Comparison of ENCODE assay signal across 25 cellular contexts in the genomic region with DNA sequence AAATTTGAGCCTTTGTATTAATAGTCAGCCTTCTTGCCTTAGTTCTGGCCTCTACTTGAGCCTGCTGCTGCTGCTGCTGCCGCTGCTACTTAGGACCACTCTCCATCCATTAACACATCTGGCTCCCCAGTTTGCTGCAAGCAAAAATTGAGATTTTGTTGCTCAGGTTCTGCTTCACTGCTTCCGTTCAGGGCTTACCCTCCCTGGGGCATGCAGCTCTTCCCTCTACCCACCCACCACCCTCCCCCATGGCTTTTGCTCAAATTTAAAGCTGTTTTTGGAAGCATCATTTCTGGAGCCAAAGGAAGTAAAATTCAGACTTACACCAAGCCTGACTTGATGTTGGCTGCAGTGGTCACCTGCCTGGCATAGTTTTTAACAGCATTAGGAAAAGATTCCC. TPM values are rescaled to one million over a fixed set of nuclear protein-coding genes. Genes with fewer than 3 reads are reported as not detected.
DNase-seq lines count a peak whose midpoint lies in the region; ATAC-seq, FAIRE-seq and TF ChIP-seq lines count a peak whose summit lies in the region.
"Had no signal": no experiment of that assay in that cellular context is flagged by ENCODE, and none has a peak within 500 bp of the region (broad histone marks: within the 10 kb centered on the region; RNA-seq: fewer than 3 reads in every experiment).

No MANE protein-coding gene starts in this region.

- intact Hi-C loops in GM12878 (cut with micrococcal nuclease; ENCODE audit: unreplicated experiment) (no loop called here), ovary (cut with DNase I) (no loop called here)

- H3K4me3 ChIP-seq in BLaER1 treated with 17β-estradiol and CSF1 and Interleukin-3, amounts not matched to agents 10 nM and 100 nM = no peak overlapping the region
- peak overlapping the region; percentile 63; the same call in 1 of the 2 replicates for H3K4me3 ChIP-seq in Karpas-422 (ENCODE audit: low read length)
- no peak overlapping the region for H3K4me3 ChIP-seq in GM12878
- no peak overlapping the region for H3K4me3 ChIP-seq in ovary
- H3K4me3 ChIP-seq: A549, HAP-1 had no signal

- no TSS peak for BruUV-seq in GM12878 (replicated peaks; lab: Mats Ljungman, UMichigan)

- H2AFZ ChIP-seq in Karpas-422 (ENCODE audit: low read length) (no peak overlapping the region), GM12878 (ENCODE audit: control insufficient read depth, low read depth, low read length) (no peak overlapping the region)

- no peak for ATAC-seq in GM12878
- no peak for ATAC-seq in GM21367 (IDR thresholded peaks at IDR 0.05; ENCODE audit: unreplicated experiment)
- ATAC-seq: A549; CD8-positive, alpha-beta T cell had no signal

- H3K9me3 ChIP-seq in BLaER1 treated with 17β-estradiol and CSF1 and Interleukin-3, amounts not matched to agents 10 nM and 100 nM (replicated peaks in 1 of 11) = peaks cover 0 to 16% (median 9%) of the 10 kb centered on the region in 11 experiments; a peak in 8 of 22 replicates
- H3K9me3 ChIP-seq in Karpas-422 (ENCODE audit: low read length) (no peaks in the 10 kb centered on the region), GM12878 (replicated peaks; ENCODE audit: control insufficient read depth, insufficient read depth, low read length) (no peaks in the 10 kb centered on the region), ovary (no peaks in the 10 kb centered on the region)
- H3K9me3 ChIP-seq: A549, BE2C, Caco-2, HAP-1 had no signal

- TF ChIP-seq RAD21 in GM12878 (IDR thresholded peaks at IDR 0.05; ENCODE audit: insufficient read depth, low read depth, low read length) = no peak

- H3K4me1 ChIP-seq in BLaER1 treated with 17β-estradiol and CSF1 and Interleukin-3, amounts not matched to agents 10 nM and 100 nM = peaks cover 24 to 32% (median 29%) of the 10 kb centered on the region in 10 experiments
- H3K4me1 ChIP-seq in Karpas-422 (ENCODE audit: low read length) = peaks cover 64% of the 10 kb centered on the region
- H3K4me1 ChIP-seq in GM12878 (ENCODE audit: control insufficient read depth, insufficient read depth, low read length) = no peaks in the 10 kb centered on the region
- no peaks in the 10 kb centered on the region for H3K4me1 ChIP-seq in ovary (ENCODE audit: insufficient read depth)
- H3K4me1 ChIP-seq: A549, BE2C, Caco-2 had no signal

- peaks cover 69 to 98% (median 95%) of the 10 kb centered on the region in 11 experiments for H3K27me3 ChIP-seq in BLaER1 treated with 17β-estradiol and CSF1 and Interleukin-3, amounts not matched to agents 10 nM and 100 nM
- no peaks in the 10 kb centered on the region for H3K27me3 ChIP-seq in Karpas-422 (ENCODE audit: low read length)
- H3K27me3 ChIP-seq in GM12878 (replicated peaks in 1 of 2; ENCODE audit: control insufficient read depth in 2 of 2, insufficient read depth in 2 of 2, low read length in 1 of 2) = no peaks in the 10 kb centered on the region; a peak in 2 of 4 replicates
- no peaks in the 10 kb centered on the region for H3K27me3 ChIP-seq in ovary
- H3K27me3 ChIP-seq: BE2C had no signal

- TF ChIP-seq CTCF in GM12878 (IDR thresholded peaks at IDR 0.05 in 2 of 3, conservative IDR thresholded peaks at IDR 0.05 in 1 of 3; ENCODE audit: control insufficient read depth in 2 of 3, extremely low read depth in 1 of 3, insufficient read depth in 1 of 3, low read depth in 3 of 3, low read length in 3 of 3) (no peak), ovary (IDR thresholded peaks at IDR 0.05) (no peak)

- 0% methylated on average over 2 of the region's 2 CpGs for WGBS in GM12878 (ENCODE audit: insufficient coverage, insufficient replicate concordance, low lambda C conversion rate, missing lambda C conversion rate)
- WGBS in ovary, 3 donors = 63 to 72% (median 69%) methylated on average over 2 of the region's 2 CpGs

- H3K27ac ChIP-seq in BLaER1 treated with 17β-estradiol and CSF1 and Interleukin-3, amounts not matched to agents 10 nM and 100 nM = no peak overlapping the region
- H3K27ac ChIP-seq in Karpas-422 (ENCODE audit: low read length) (peak overlapping the region; percentile 99), GM12878 (ENCODE audit: control insufficient read depth, insufficient read depth) (no peak overlapping the region), ovary (no peak overlapping the region)
- H3K27ac ChIP-seq: A549, C4-2B had no signal

- in situ Hi-C loops in GM12878 (cut with MboI) = no loop called here

- peak overlapping the region in 10 of 11 experiments; percentile 24 to 69 (median 54); a peak in 20 of 22 replicates for H3K4me2 ChIP-seq in BLaER1 treated with 17β-estradiol and CSF1 and Interleukin-3, amounts not matched to agents 10 nM and 100 nM
- H3K4me2 ChIP-seq in Karpas-422 (ENCODE audit: low read depth, low read length, poor library complexity, severe bottlenecking) (peak overlapping the region; percentile 80), GM12878 (ENCODE audit: control insufficient read depth, insufficient read depth) (no peak overlapping the region)
- H3K4me2 ChIP-seq: A549 had no signal

- SMC1A ChIA-PET in GM12878 (lab: Charles Lee; ENCODE audit: uncharacterized antibody, unreplicated experiment) = interaction anchor here (1.7 kb wide), 1 partner anchor 17 kb away, joined by 4 read pairs; no protein-coding TSS in a partner anchor

- no peaks in the 10 kb centered on the region for H3K9me2 ChIP-seq in Karpas-422 (replicated peaks; ENCODE audit: insufficient read depth, low read length)

- H3K36me3 ChIP-seq in BLaER1 treated with 17β-estradiol and CSF1 and Interleukin-3, amounts not matched to agents 10 nM and 100 nM = no peaks in the 10 kb centered on the region
- H3K36me3 ChIP-seq in Karpas-422 (ENCODE audit: insufficient read depth, low read length) = no peaks in the 10 kb centered on the region
- no peaks in the 10 kb centered on the region for H3K36me3 ChIP-seq in GM12878 (ENCODE audit: control insufficient read depth in 2 of 2, insufficient read depth in 2 of 2, low read length in 1 of 2)
- H3K36me3 ChIP-seq in ovary = no peaks in the 10 kb centered on the region
- H3K36me3 ChIP-seq: BE2C, HAP-1 had no signal

- peak; percentile 93 for DNase-seq in Karpas-422
- no peak for DNase-seq in GM12878 (ENCODE audit: low read depth, low spot score)
- DNase-seq in NCI-H2227 treated with DMSO at 0.1 percent for 48 hours (lab: John Stamatoyannopoulos, UW) = no peak
- DNase-seq in ovary = no peak
- DNase-seq in hypothalamus (lab: John Stamatoyannopoulos, UW) = no peak
- DNase-seq: 8988T; ACHN; AML-193; BE2C; Caco-2; CD4-positive, CD25-positive, alpha-beta regulatory T cell; CD8-positive, alpha-beta T cell; DMS153; DND-41; EL; GDM1; GOT3 had no signal

- H3K9ac ChIP-seq in BLaER1 treated with 17β-estradiol and CSF1 and Interleukin-3, amounts not matched to agents 10 nM and 100 nM = no peak overlapping the region
- H3K9ac ChIP-seq in Karpas-422 (ENCODE audit: low read length) = peak overlapping the region; percentile 70
- H3K9ac ChIP-seq in GM12878 (ENCODE audit: control insufficient read depth, insufficient read depth, low read length) = no peak overlapping the region

- RAD21 ChIA-PET in GM12878 (lab: Charles Lee; ENCODE audit: unreplicated experiment) = no interaction called here

- peaks cover 0 to 15% (median 0%) of the 10 kb centered on the region in 11 experiments; a peak in 2 of 22 replicates for H4K20me1 ChIP-seq in BLaER1 treated with 17β-estradiol and CSF1 and Interleukin-3, amounts not matched to agents 10 nM and 100 nM
- no peaks in the 10 kb centered on the region for H4K20me1 ChIP-seq in Karpas-422 (ENCODE audit: insufficient read depth, low read depth, low read length)
- no peaks in the 10 kb centered on the region for H4K20me1 ChIP-seq in GM12878 (ENCODE audit: control insufficient read depth, insufficient read depth)

- TF ChIP-seq EP300 in GM12878 (IDR thresholded peaks at IDR 0.05; ENCODE audit: borderline replicate concordance in 1 of 2, control insufficient read depth in 1 of 2, low read depth in 2 of 2, low read length in 2 of 2) (no peak), ovary (IDR thresholded peaks at IDR 0.05) (no peak)

- CTCF ChIA-PET in GM12878 (lab: Yijun Ruan, JAX) = no interaction called here

- POLR2A ChIA-PET in GM12878 (lab: Charles Lee) = no interaction called here

- TF ChIP-seq POLR2A in GM12878 (IDR thresholded peaks at IDR 0.05; ENCODE audit: low read depth, low read length) = no peak
- no peak for TF ChIP-seq POLR2A in ovary (IDR thresholded peaks at IDR 0.05)

- no peaks in the 10 kb centered on the region for H3K79me2 ChIP-seq in Karpas-422 (ENCODE audit: low read length)
- H3K79me2 ChIP-seq in GM12878 (ENCODE audit: control insufficient read depth, insufficient read depth, low read length) = no peaks in the 10 kb centered on the region

- no peak for FAIRE-seq in GM12878 (lab: Jason Lieb, UNC)
- FAIRE-seq: GM12891, GM19239, H54 had no signal

TF ChIP-seq in GM12878, 131 proteins besides CTCF, POLR2A, EP300 and RAD21 (continues in another document):
- TF ChIP-seq CBFB (IDR thresholded peaks at IDR 0.05; ENCODE audit: low read depth) = no peak
- TF ChIP-seq MYB (IDR thresholded peaks at IDR 0.05; ENCODE audit: borderline replicate concordance, low read depth, low read length) = no peak
- peak; percentile 22; the same call in 1 of the 2 replicates for TF ChIP-seq PAX5 (IDR thresholded peaks at IDR 0.05; ENCODE audit: borderline replicate concordance, low read depth, low read length)
- TF ChIP-seq RELA (IDR thresholded peaks at IDR 0.05; ENCODE audit: borderline replicate concordance, partially characterized antibody) = no peak
- no peak for TF ChIP-seq ZNF622 (IDR thresholded peaks at IDR 0.05)
- no peak for TF ChIP-seq IKZF2 (IDR thresholded peaks at IDR 0.05)

RNA-seq across cellular contexts. Expression of a gene that starts 28.9 kb away (rescaled TPM):
- 3.9 and 6.4 TPM in 2 replicates for total RNA-seq in Karpas-422 (2014; rRNA removed; shearing (Covaris generic); ENCODE audit: low replicate concordance)
- total RNA-seq in GM12878 (2013; cell fraction: nucleolus; rRNA removed) = 0.91 and 0.98 TPM in 2 replicates
- 0.06 TPM in 1 of 2 replicates, not detected in the other for total RNA-seq in GM12878 (2014; rRNA removed)
- total RNA-seq in GM12878 (2014; rRNA removed; fragmentation: Illumina TruSeq; extraction: Trizol) = not detected in 2 replicates
- 0.05 TPM in 1 of 2 replicates, not detected in the other for total RNA-seq in GM12878 (2021)
- not detected for polyA plus RNA-seq in GM12878 (2011; ENCODE audit: low read depth)
- polyA plus RNA-seq in GM12878 (2011; rRNA removed) = 0.01 and 0.04 TPM in 2 replicates
- polyA plus RNA-seq in GM12878 (2011; cell fraction: cytosol; rRNA removed) = 0.06 and 0.07 TPM in 2 replicates
- 0.25 and 0.27 TPM in 2 replicates for polyA plus RNA-seq in GM12878 (2011; cell fraction: nucleus; rRNA removed)
- polyA plus RNA-seq in GM12878 (2012) = not detected in 2 replicates
- 0.01 TPM in 1 of 2 replicates, not detected in the other for polyA plus RNA-seq in GM12878 (2014; fragmentation: Illumina TruSeq; extraction: Trizol)
- polyA plus RNA-seq in GM12878 (2014; fragmentation: Nextera tagmentation; extraction: Ambion mirVana) = not detected
- polyA plus RNA-seq in GM12878 (2014; rRNA removed) = 0.03 TPM in 1 of 2 replicates, not detected in the other
- polyA plus RNA-seq in GM12878 (2016; fragmentation: Nextera tagmentation; extraction: Ambion mirVana) = not detected
- polyA minus RNA-seq in GM12878 (2011; rRNA and poly(A)+ RNA removed) = 0.10 TPM in 1 of 2 replicates, not detected in the other
- polyA minus RNA-seq in GM12878 (2011; cell fraction: cytosol; rRNA and poly(A)+ RNA removed) = not detected in 2 replicates
- under 0.01 and 0.10 TPM in 2 replicates for polyA minus RNA-seq in GM12878 (2011; cell fraction: nucleus; rRNA and poly(A)+ RNA removed)
- total RNA-seq in ovary = 1 to 10 TPM in 4 of 7 donors, under 1 TPM in 3; 0.70 to 8.2 (median 4.1) TPM
- polyA plus RNA-seq in ovary = 1 to 10 TPM; 1.3 to 1.8 TPM
- total RNA-seq: CD4-positive, CD25-positive, alpha-beta regulatory T cell had no signal
- polyA plus RNA-seq: CD4-positive, CD25-positive, alpha-beta regulatory T cell had no signal
